In genomic region chrX:101658661-101659477, GRCh38 we compare ENCODE assay signal across 1 cellular context.
TF ChIP-seq lines count a peak whose summit lies in the region.

No MANE protein-coding gene starts in this region.

TF ChIP-seq in IMR-90, 13 proteins besides CTCF, POLR2A, EP300 and RAD21 (continued from another document):
- no peak for TF ChIP-seq ELK1 (IDR thresholded peaks at IDR 0.05; ENCODE audit: borderline replicate concordance, low read depth, low read length)
